14 cellular contexts compared by ENCODE assay signal in the genomic region with DNA sequence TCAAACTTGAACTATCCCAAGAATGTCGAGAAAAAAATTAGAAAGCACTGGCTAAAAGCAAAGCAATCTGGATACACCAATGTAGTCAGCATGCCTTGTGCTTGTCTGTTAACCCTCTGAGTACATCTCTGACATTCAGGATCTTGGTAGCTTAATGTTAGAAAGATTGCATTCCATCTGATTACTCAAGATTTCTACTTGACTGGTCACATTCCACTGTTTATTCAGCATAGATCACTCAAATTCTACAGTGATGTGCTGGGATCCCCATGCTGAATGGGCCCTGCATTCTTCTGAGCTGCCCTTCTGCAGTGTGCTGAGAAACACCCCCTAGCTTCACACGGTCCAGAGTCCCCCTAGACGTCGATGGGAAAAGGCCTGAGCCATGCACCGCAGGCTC.
DNase-seq lines count a peak whose midpoint lies in the region; ATAC-seq, FAIRE-seq and TF ChIP-seq lines count a peak whose summit lies in the region.
"Had no signal": no experiment of that assay in that cellular context is flagged by ENCODE, and none has a peak within 500 bp of the region (broad histone marks: within the 10 kb centered on the region; RNA-seq: fewer than 3 reads in every experiment).

No MANE protein-coding gene starts in this region.

- peak; percentile 37 for DNase-seq in AG09319 (ENCODE audit: extremely low read depth, low read depth)
- peak; percentile 53 for DNase-seq in MG63
- peak in 1 of 2 experiments; percentile 3 for DNase-seq in H1 (ENCODE audit: low read depth in 1 of 2, low spot score in 2 of 2)
- DNase-seq in myocyte (ENCODE audit: low read depth): peak; percentile 44
- DNase-seq in NCI-H2107 treated with DMSO at 0.1 percent for 48 hours (lab: John Stamatoyannopoulos, UW; ENCODE audit: unreplicated experiment): no peak
- DNase-seq in SIG-M5 treated with dmso at 0.1 percent for 504 hours (lab: John Stamatoyannopoulos, UW; ENCODE audit: unreplicated experiment): no peak
- DNase-seq in naive thymus-derived CD8-positive, alpha-beta T cell: no peak
- no peak for DNase-seq in left ventricle myocardium superior
- DNase-seq: amygdala; CD8-positive, alpha-beta T cell; gastrocnemius medialis; mucosa of descending colon; stimulated activated naive CD8-positive, alpha-beta T cell treated with anti-CD3 and anti-CD28 coated beads, Interleukin-15, amount 100 ng/mL, for 72 hours had no signal

- H3K27ac ChIP-seq in H1 (ENCODE audit: low read depth, low read length): no peak overlapping the region
- H3K27ac ChIP-seq: gastrocnemius medialis had no signal

- H2BK20ac ChIP-seq in H1 (ENCODE audit: low read length): no peak overlapping the region

- H3K4me1 ChIP-seq in H1 (replicated peaks in 1 of 4; ENCODE audit: control insufficient read depth in 3 of 4, insufficient read depth in 4 of 4, low read length in 3 of 4): no peaks in the 10 kb centered on the region

- TF ChIP-seq RAD21 in H1 (IDR thresholded peaks at IDR 0.05 in 1 of 2, conservative IDR thresholded peaks at IDR 0.05 in 1 of 2; ENCODE audit: low read depth in 2 of 2, low read length in 2 of 2): no peak

- no peaks in the 10 kb centered on the region for H3K79me2 ChIP-seq in H1 (ENCODE audit: control insufficient read depth in 1 of 2, insufficient read depth in 2 of 2, low read length in 2 of 2)

- no peak overlapping the region for H2AFZ ChIP-seq in H1 (ENCODE audit: low read length)

- intact Hi-C loops in left ventricle myocardium superior (cut with micrococcal nuclease): no loop called here

- H2BK15ac ChIP-seq in H1 (ENCODE audit: low read length): no peak overlapping the region

- no peak for TF ChIP-seq CTCF in AG09319 (IDR thresholded peaks at IDR 0.05; ENCODE audit: low read depth, low read length)
- TF ChIP-seq CTCF in H1 (IDR thresholded peaks at IDR 0.05; ENCODE audit: control extremely low read depth in 1 of 3, insufficient read depth in 1 of 3, low read depth in 1 of 3, low read length in 3 of 3): no peak

- H3K4me1 Mint-ChIP-seq in naive thymus-derived CD8-positive, alpha-beta T cell: no peaks in the 10 kb centered on the region
- H3K4me1 Mint-ChIP-seq: stimulated activated naive CD8-positive, alpha-beta T cell treated with anti-CD3 and anti-CD28 coated beads, Interleukin-15, amount 100 ng/mL, for 72 hours had no signal

- no peaks in the 10 kb centered on the region for H3K79me1 ChIP-seq in H1 (ENCODE audit: low read depth, low read length)

- no peak for TF ChIP-seq EP300 in H1 (IDR thresholded peaks at IDR 0.05; ENCODE audit: borderline replicate concordance in 1 of 2, low read depth in 2 of 2, low read length in 2 of 2)

- H4K20me1 ChIP-seq in H1 (replicated peaks in 1 of 2; ENCODE audit: control insufficient read depth in 1 of 2, insufficient read depth in 2 of 2, low read length in 2 of 2): no peaks in the 10 kb centered on the region

- H3K36me3 ChIP-seq in MG63: no peaks in the 10 kb centered on the region
- H3K36me3 ChIP-seq in H1 (ENCODE audit: control insufficient read depth in 2 of 4, insufficient read depth in 4 of 4, low read length in 3 of 4): no peaks in the 10 kb centered on the region
- H3K36me3 ChIP-seq: gastrocnemius medialis had no signal

- H2BK5ac ChIP-seq in H1 (ENCODE audit: low read depth, low read length): no peak overlapping the region

- H3K27ac Mint-ChIP-seq in naive thymus-derived CD8-positive, alpha-beta T cell: no peak overlapping the region
- H3K27ac Mint-ChIP-seq: CD8-positive, alpha-beta T cell; stimulated activated naive CD8-positive, alpha-beta T cell treated with anti-CD3 and anti-CD28 coated beads, Interleukin-15, amount 100 ng/mL, for 72 hours had no signal

- POLR2A ChIA-PET in H1 (lab: Charles Lee; ENCODE audit: partially characterized antibody): interaction anchor here (1.0 kb wide), 1 partner anchor 13 kb away, joined by 3 read pairs; no protein-coding TSS in a partner anchor
- POLR2A ChIA-PET in naive thymus-derived CD8-positive, alpha-beta T cell (lab: Charles Lee): no interaction called here

- H3K27me3 ChIP-seq in MG63: no peaks in the 10 kb centered on the region
- H3K27me3 ChIP-seq in H1 (replicated peaks in 1 of 4; ENCODE audit: control insufficient read depth in 3 of 4, extremely low read depth in 1 of 4, insufficient read depth in 3 of 4, low read length in 3 of 4): no peaks in the 10 kb centered on the region; a peak in 1 of 7 replicates
- H3K27me3 ChIP-seq: gastrocnemius medialis had no signal

- no peak overlapping the region for H3K9ac ChIP-seq in H1 (replicated peaks in 1 of 4; ENCODE audit: extremely low read depth in 1 of 4, low read depth in 3 of 4, low read length in 3 of 4)

- no peak overlapping the region for H4K5ac ChIP-seq in H1 (ENCODE audit: insufficient read length, low read depth, low read length)

- CTCF ChIA-PET in H1 (lab: Charles Lee; ENCODE audit: partially characterized antibody): interaction anchor here (1.5 to 2.1 kb wide), 2 partner anchors 18 to 30 kb away, joined by 4 to 9 read pairs; no protein-coding TSS in a partner anchor

- no peaks in the 10 kb centered on the region for H3K36me3 Mint-ChIP-seq in naive thymus-derived CD8-positive, alpha-beta T cell
- H3K36me3 Mint-ChIP-seq: CD8-positive, alpha-beta T cell had no signal

- no peak overlapping the region for H2BK12ac ChIP-seq in H1 (ENCODE audit: low read depth, low read length)

- no peak overlapping the region for H4K91ac ChIP-seq in H1 (replicated peaks; ENCODE audit: insufficient read length, low read length)

- no peak for TF ChIP-seq POLR2A in H1 (IDR thresholded peaks at IDR 0.05; ENCODE audit: control extremely low read depth in 1 of 2, low read depth in 2 of 2, low read length in 2 of 2)

- no peak for FAIRE-seq in H1 (lab: Jason Lieb, UNC)
- FAIRE-seq: GM18507 had no signal

- H3K9me3 ChIP-seq in MG63 (no peaks in the 10 kb centered on the region), H1 (ENCODE audit: insufficient read depth in 2 of 2, low read depth in 1 of 2, low read length in 1 of 2) (no peaks in the 10 kb centered on the region)
- H3K9me3 ChIP-seq: gastrocnemius medialis, mucosa of descending colon had no signal

- no peak overlapping the region for H3K56ac ChIP-seq in H1 (replicated peaks; ENCODE audit: insufficient read length, low read depth, low read length)

- WGBS in H1 (ENCODE audit: extremely low coverage in 1 of 2, insufficient coverage in 1 of 2, insufficient read length in 1 of 2, insufficient replicate concordance in 2 of 2, low coverage in 1 of 2, low lambda C conversion rate in 2 of 2, missing lambda C conversion rate in 1 of 2), 2 experiments: 77% methylated on average over 5 of the region's 5 CpGs; no CpG with 5 or more reads in 1 of the 2 experiments

- peaks cover 0 to 11% (median 0%) of the 10 kb centered on the region in 9 donors for H3K9me3 Mint-ChIP-seq in naive thymus-derived CD8-positive, alpha-beta T cell

- H4K8ac ChIP-seq in H1 (ENCODE audit: extremely low read depth, insufficient read depth, low read length): no peak overlapping the region

- no peak for ATAC-seq in naive thymus-derived CD8-positive, alpha-beta T cell
- no peak for ATAC-seq in left ventricle myocardium superior
- ATAC-seq: CD8-positive, alpha-beta T cell; gastrocnemius medialis; mucosa of descending colon; stimulated activated naive CD8-positive, alpha-beta T cell treated with anti-CD3 and anti-CD28 coated beads, Interleukin-15, amount 100 ng/mL, for 72 hours had no signal

- no peak overlapping the region for H3K23ac ChIP-seq in H1 (ENCODE audit: insufficient read length)

- H3K4me2 ChIP-seq in H1 (ENCODE audit: insufficient read depth in 1 of 2, low read depth in 2 of 2, low read length in 2 of 2): no peak overlapping the region

- no peak overlapping the region for H3K4ac ChIP-seq in H1 (replicated peaks; ENCODE audit: insufficient read length, low read depth, low read length)

- no peak overlapping the region for H3K4me3 Mint-ChIP-seq in naive thymus-derived CD8-positive, alpha-beta T cell
- H3K4me3 Mint-ChIP-seq: CD8-positive, alpha-beta T cell; stimulated activated naive CD8-positive, alpha-beta T cell treated with anti-CD3 and anti-CD28 coated beads, Interleukin-15, amount 100 ng/mL, for 72 hours had no signal

- no peak overlapping the region for H3K18ac ChIP-seq in H1 (ENCODE audit: extremely low read depth, low read length)

- H3K4me3 ChIP-seq in MG63 (no peak overlapping the region), H1 (ENCODE audit: extremely low read depth in 1 of 4, insufficient read depth in 2 of 4, low read depth in 3 of 4, low read length in 4 of 4) (no peak overlapping the region)
- H3K4me3 ChIP-seq: gastrocnemius medialis, mucosa of descending colon had no signal

- H2BK120ac ChIP-seq in H1 (replicated peaks; ENCODE audit: low read depth, low read length): no peak overlapping the region

- H3K27me3 Mint-ChIP-seq in naive thymus-derived CD8-positive, alpha-beta T cell: peaks cover 0 to 34% (median 5%) of the 10 kb centered on the region in 5 donors

- H3K23me2 ChIP-seq in H1 (ENCODE audit: low read depth, low read length): no peaks in the 10 kb centered on the region

- H2AK5ac ChIP-seq in H1 (ENCODE audit: low read depth, low read length): no peak overlapping the region

- H3K14ac ChIP-seq in H1 (ENCODE audit: insufficient read length): no peak overlapping the region

TF ChIP-seq in H1, 55 proteins besides CTCF, POLR2A, EP300 and RAD21 (continues in another document):
- no peak for TF ChIP-seq MAFK (IDR thresholded peaks at IDR 0.05; ENCODE audit: low read depth, low read length)
- TF ChIP-seq NRF1 (IDR thresholded peaks at IDR 0.05; ENCODE audit: low read depth, low read length): no peak
- TF ChIP-seq CREB1 (IDR thresholded peaks at IDR 0.05): no peak
- no peak for TF ChIP-seq GTF2F1 (IDR thresholded peaks at IDR 0.05; ENCODE audit: borderline replicate concordance, low read depth, low read length)
- peak; percentile 59 for TF ChIP-seq CEBPB (IDR thresholded peaks at IDR 0.05; ENCODE audit: low read depth, low read length)
- TF ChIP-seq KDM5A (IDR thresholded peaks at IDR 0.05; ENCODE audit: low read length): no peak
- TF ChIP-seq HDAC2 (IDR thresholded peaks at IDR 0.05; ENCODE audit: borderline replicate concordance in 1 of 2, low read depth in 2 of 2, low read length in 2 of 2): no peak
- TF ChIP-seq SIRT6 (IDR thresholded peaks at IDR 0.05; ENCODE audit: low read length): no peak
- no peak for TF ChIP-seq BACH1 (IDR thresholded peaks at IDR 0.05; ENCODE audit: low read length)
- no peak for TF ChIP-seq HDAC6 (IDR thresholded peaks at IDR 0.05; ENCODE audit: low read depth, low read length)
- TF ChIP-seq TEAD4 (IDR thresholded peaks at IDR 0.05; ENCODE audit: low read depth, low read length): peak; percentile 22; the same call in 1 of the 2 replicates
- TF ChIP-seq SP4 (IDR thresholded peaks at IDR 0.05; ENCODE audit: low read length): no peak
- TF ChIP-seq TCF12 (IDR thresholded peaks at IDR 0.05; ENCODE audit: low read depth, low read length): no peak
- TF ChIP-seq GABPA (IDR thresholded peaks at IDR 0.05; ENCODE audit: borderline replicate concordance, insufficient read depth, low read length): no peak
- TF ChIP-seq POLR2AphosphoS5 (IDR thresholded peaks at IDR 0.05; ENCODE audit: low read depth, low read length): no peak

Comparison
In these comparisons a context has a peak if more than half of its experiments do, and no peak if none do; other contexts are left out.
1. DNase-seq: peak in AG09319 (single experiment), MG63 (single experiment) and myocyte (single experiment); none in NCI-H2107 treated with DMSO at 0.1 percent for 48 hours (single experiment), SIG-M5 treated with dmso at 0.1 percent for 504 hours (single experiment), naive thymus-derived CD8-positive, alpha-beta T cell (0 of 10) and left ventricle myocardium superior (single experiment).